In genomic region chr22:39773503-39773902, GRCh38 we compare ENCODE assay signal across 1 cellular context.
TF ChIP-seq lines count a peak whose summit lies in the region.

No MANE protein-coding gene starts in this region.

TF ChIP-seq in K562, 482 proteins besides CTCF, POLR2A, EP300 and RAD21 (continued from another document):
- peak; percentile 25; the same call in 1 of the 2 replicates for TF ChIP-seq ZBTB40 (IDR thresholded peaks at IDR 0.05)
- no peak for TF ChIP-seq ZBTB40 (CRISPR knock-in tag; IDR thresholded peaks at IDR 0.05)
- peak; percentile 56 for TF ChIP-seq NFE2 (IDR thresholded peaks at IDR 0.05; ENCODE audit: low read depth)
- no peak for TF ChIP-seq ZNF76 (CRISPR knock-in tag; IDR thresholded peaks at IDR 0.05; ENCODE audit: borderline replicate concordance)
- no peak for TF ChIP-seq XRCC3 (IDR thresholded peaks at IDR 0.05)
- peak; percentile 50 for TF ChIP-seq MAFG (tag; conservative IDR thresholded peaks at IDR 0.05)
- no peak for TF ChIP-seq ARHGAP35 (IDR thresholded peaks at IDR 0.05; ENCODE audit: partially characterized antibody)
